ENCODE assay signal across 8 cellular contexts in the genomic region with DNA sequence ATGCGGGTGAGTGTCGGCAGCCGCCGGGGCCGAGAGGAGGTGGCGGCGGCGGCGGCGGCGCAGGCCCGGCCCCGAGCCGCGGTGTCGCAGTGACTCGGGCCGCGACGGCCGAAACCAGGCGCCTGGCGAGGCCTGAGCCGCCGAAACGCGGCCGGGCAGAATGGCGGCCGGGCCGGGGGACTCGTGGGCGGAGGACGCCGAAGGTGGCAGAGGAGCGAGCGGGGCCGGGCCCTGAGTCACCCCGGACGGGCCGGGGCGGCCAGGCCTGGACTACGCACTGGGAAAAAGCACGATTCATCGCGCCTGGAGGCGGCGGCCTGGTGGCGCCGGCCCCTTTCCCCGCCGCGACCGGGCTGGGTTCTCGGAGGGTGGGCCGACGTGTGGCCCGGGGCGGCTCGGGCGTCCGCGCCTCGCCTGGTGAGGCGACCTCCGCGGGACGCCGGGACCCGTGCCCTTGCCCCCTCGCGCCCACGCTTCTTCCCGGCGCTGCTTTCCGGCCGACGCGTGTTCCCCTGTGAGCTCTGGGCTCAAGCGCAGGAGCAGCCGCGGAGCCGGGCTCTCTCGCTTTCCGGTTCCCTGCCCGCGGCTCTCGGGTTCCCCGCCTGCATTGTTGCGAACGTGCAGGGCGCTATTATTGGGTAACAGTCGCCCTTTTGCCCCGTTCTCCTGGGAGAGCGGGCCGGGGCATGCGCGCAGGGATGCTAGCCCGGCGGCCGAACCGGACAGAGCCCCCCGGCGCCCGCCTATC. TPM values are rescaled to one million over a fixed set of nuclear protein-coding genes. Genes with fewer than 3 reads are reported as not detected.
DNase-seq lines count a peak whose midpoint lies in the region; ATAC-seq and TF ChIP-seq lines count a peak whose summit lies in the region.

No MANE protein-coding gene starts in this region.

- TF ChIP-seq RAD21 in liver (IDR thresholded peaks at IDR 0.05) = no peak

- H3K4me3 ChIP-seq in choroid plexus epithelial cell (ENCODE audit: low read depth, low read length) = peak overlapping the region; percentile 81
- peak overlapping the region; percentile 69 to 98 (median 77) for H3K4me3 ChIP-seq in liver (ENCODE audit: low read depth in 1 of 3, low read length in 3 of 3)

- no peaks in the 10 kb centered on the region for H3K36me3 ChIP-seq in liver (ENCODE audit: control insufficient read depth in 4 of 4, insufficient read depth in 3 of 4, low read depth in 1 of 4, low read length in 3 of 4)

- H3K9ac ChIP-seq in liver (ENCODE audit: low read depth in 1 of 2, low read length in 2 of 2) = peak overlapping the region; percentile 76 to 90

- TF ChIP-seq CTCF in activated B cell treated with CpG ODN at 0.5 μM for 24 hours (IDR thresholded peaks at IDR 0.05) = no peak
- no peak for TF ChIP-seq CTCF in choroid plexus epithelial cell (conservative IDR thresholded peaks at IDR 0.05; ENCODE audit: low read depth, low read length)
- TF ChIP-seq CTCF in liver (IDR thresholded peaks at IDR 0.05; ENCODE audit: low read depth, low read length, missing input control) = no peak

- peak overlapping the region; percentile 95 to 98 for H3K27ac ChIP-seq in liver (ENCODE audit: low read depth in 1 of 2, low read length in 2 of 2)

- H3K4me3 Mint-ChIP-seq in activated B cell treated with CpG ODN at 0.5 μM for 24 hours = peak overlapping the region; percentile 85

- no peaks in the 10 kb centered on the region for H3K9me3 ChIP-seq in liver (ENCODE audit: control insufficient read depth in 4 of 4, low read length in 3 of 4)

- peaks cover 52% of the 10 kb centered on the region for H3K4me1 Mint-ChIP-seq in activated B cell treated with CpG ODN at 0.5 μM for 24 hours

- CTCF ChIA-PET in activated B cell treated with CpG ODN at 0.5 μM for 24 hours (lab: Charles Lee) = interaction anchor here (0.7 to 1.0 kb wide), 2 partner anchors 124 to 288 kb away, joined by 3 to 4 read pairs; no protein-coding TSS in a partner anchor

- ATAC-seq in GM21529 (IDR thresholded peaks at IDR 0.05; ENCODE audit: unreplicated experiment) = peak; percentile 39
- peak; percentile 40 for ATAC-seq in activated B cell treated with CpG ODN at 0.5 μM for 24 hours (ENCODE audit: low read depth)

- H3K36me3 Mint-ChIP-seq in activated B cell treated with CpG ODN at 0.5 μM for 24 hours (ENCODE audit: low read depth) = peaks cover 9% of the 10 kb centered on the region

- peaks cover 0 to 33% (median 22%) of the 10 kb centered on the region in 4 donors for H3K4me1 ChIP-seq in liver (ENCODE audit: control insufficient read depth in 4 of 4, insufficient read depth in 4 of 4, low read length in 3 of 4)

- no peaks in the 10 kb centered on the region for H3K27me3 ChIP-seq in liver (ENCODE audit: control insufficient read depth in 4 of 4, insufficient read depth in 4 of 4, low read length in 3 of 4)

- peak; percentile 19 for DNase-seq in HuH-7.5 (ENCODE audit: low spot score)
- DNase-seq in activated B cell treated with CpG ODN at 0.5 μM for 24 hours = no peak
- peak; percentile 61 for DNase-seq in choroid plexus epithelial cell (ENCODE audit: low read depth)
- peak; percentile 21 to 39 (median 32) for DNase-seq in stimulated activated CD4-positive, alpha-beta T cell treated with anti-CD3 and anti-CD28 coated beads, TNF-alpha, amount 100 ng/mL, for 4 hours (ENCODE audit: low read depth in 3 of 3)
- DNase-seq in HPDE6-E6E7 (ENCODE audit: extremely low spot score) = no peak

- under 1% methylated on average over 105 of the region's 105 CpGs for WGBS in liver

- POLR2A ChIA-PET in activated B cell treated with CpG ODN at 0.5 μM for 24 hours (lab: Charles Lee) = interaction anchor here (0.7 to 1.9 kb wide), 14 partner anchors 13 to 1139 kb away, joined by 3 to 22 read pairs (median 5); partner anchors contain the start of genes EZH2, ZNF398 and ZNF862

- H3K27me3 Mint-ChIP-seq in activated B cell treated with CpG ODN at 0.5 μM for 24 hours = no peaks in the 10 kb centered on the region

- H3K27ac Mint-ChIP-seq in activated B cell treated with CpG ODN at 0.5 μM for 24 hours = peak overlapping the region; percentile 84

- intact Hi-C loops in activated B cell treated with CpG ODN at 0.5 μM for 24 hours (cut with micrococcal nuclease) = loop anchor here (1.0 to 10.0 kb wide), 8 partner anchors 67 to 926 kb away; partner anchors contain the start of genes ZNF398, ZNF746 and ZNF786

- H3K9me3 Mint-ChIP-seq in activated B cell treated with CpG ODN at 0.5 μM for 24 hours = no peaks in the 10 kb centered on the region

- TF ChIP-seq POLR2A in GM10847 (IDR thresholded peaks at IDR 0.05; ENCODE audit: extremely low read depth, insufficient read length) = peak; percentile 24

TF ChIP-seq in liver, 16 proteins besides CTCF, POLR2A, EP300 and RAD21:
- TF ChIP-seq HNF4A (conservative IDR thresholded peaks at IDR 0.05) = peak; percentile 48 to 53
- no peak for TF ChIP-seq MAX (IDR thresholded peaks at IDR 0.05)
- peak; percentile 62 for TF ChIP-seq YY1 (IDR thresholded peaks at IDR 0.05)
- no peak for TF ChIP-seq EGR1 (IDR thresholded peaks at IDR 0.05; ENCODE audit: low read depth in 2 of 2)
- no peak for TF ChIP-seq NR2F2 (IDR thresholded peaks at IDR 0.05)
- no peak for TF ChIP-seq TAF1 (conservative IDR thresholded peaks at IDR 0.05)
- no peak for TF ChIP-seq SP1 (IDR thresholded peaks at IDR 0.05)
- TF ChIP-seq RXRA (IDR thresholded peaks at IDR 0.05) = no peak
- TF ChIP-seq JUND (IDR thresholded peaks at IDR 0.05) = no peak
- TF ChIP-seq REST (IDR thresholded peaks at IDR 0.05) = no peak
- TF ChIP-seq ZBTB33 (IDR thresholded peaks at IDR 0.05) = no peak

RNA-seq across cellular contexts. Expression of gene CUL1, which starts 0.5 kb away (rescaled TPM):
- total RNA-seq in activated B cell treated with CpG ODN at 0.5 μM for 24 hours (56.9 and 57.4 TPM in 2 replicates), liver (10 to 100 TPM; 27.7 to 56.7 TPM)
- polyA plus RNA-seq in liver = 10 to 100 TPM; 21.7 to 25.7 TPM

Comparison
In these comparisons a context has a peak if more than half of its experiments do, and no peak if none do; other contexts are left out.
1. DNase-seq: peak in HuH-7.5 (single experiment), choroid plexus epithelial cell (single experiment) and stimulated activated CD4-positive, alpha-beta T cell treated with anti-CD3 and anti-CD28 coated beads, TNF-alpha, amount 100 ng/mL, for 4 hours (3 of 3); none in activated B cell treated with CpG ODN at 0.5 μM for 24 hours (single experiment) and HPDE6-E6E7 (single experiment).